ENCODE assay signal across 18 cellular contexts in the genomic region with DNA sequence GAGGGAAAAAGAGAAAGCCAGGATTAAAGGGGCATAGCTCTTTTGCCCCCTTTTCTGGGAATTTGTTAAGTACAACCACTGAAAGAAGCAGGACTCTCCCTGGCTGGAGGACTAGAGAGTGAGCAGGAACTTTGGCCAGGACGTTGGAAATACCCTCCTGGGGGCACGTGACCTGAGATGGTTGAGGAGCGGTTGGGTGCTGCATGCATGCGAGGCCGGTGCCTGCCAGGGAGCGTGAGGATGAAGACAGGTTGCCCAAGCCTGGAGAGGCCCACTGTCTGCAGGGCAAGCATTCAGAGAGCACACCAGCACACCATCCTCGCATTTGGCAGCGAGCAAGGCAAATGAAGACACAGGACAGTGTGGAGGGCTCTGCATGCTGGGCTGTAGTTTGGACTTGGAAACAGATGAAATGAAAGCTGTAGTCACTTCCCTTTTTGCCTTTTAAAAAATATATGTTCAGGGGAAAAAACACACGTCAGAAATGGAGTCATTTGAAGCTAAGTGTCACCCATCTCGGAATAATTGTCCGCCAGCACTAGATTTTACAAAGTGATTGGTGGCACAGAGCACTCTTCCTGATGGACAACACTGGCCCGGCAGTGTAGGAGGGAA.
DNase-seq lines count a peak whose midpoint lies in the region; ATAC-seq, FAIRE-seq and TF ChIP-seq lines count a peak whose summit lies in the region.
"Had no signal": no experiment of that assay in that cellular context is flagged by ENCODE, and none has a peak within 500 bp of the region (broad histone marks: within the 10 kb centered on the region; RNA-seq: fewer than 3 reads in every experiment).

No MANE protein-coding gene starts in this region.

- peak; percentile 66 for ATAC-seq in Right ventricle myocardium superior (ENCODE audit: poor library complexity)
- ATAC-seq in GM18520 (IDR thresholded peaks at IDR 0.05; ENCODE audit: unreplicated experiment) = no peak

- H3K36me3 Mint-ChIP-seq in progenitor cell of endocrine pancreas (ENCODE audit: insufficient read depth) = no peaks in the 10 kb centered on the region

- H3K4me1 Mint-ChIP-seq in progenitor cell of endocrine pancreas (ENCODE audit: low read depth) = peaks cover 1% of the 10 kb centered on the region

- peak overlapping the region; percentile 84 for H3K27ac Mint-ChIP-seq in progenitor cell of endocrine pancreas
- H3K27ac Mint-ChIP-seq: HFFc6 had no signal

- H3K4me3 Mint-ChIP-seq in progenitor cell of endocrine pancreas (ENCODE audit: low read depth) = no peak overlapping the region
- H3K4me3 Mint-ChIP-seq: HFFc6 had no signal

- POLR2A ChIA-PET in RWPE1 (lab: Yijun Ruan, JAX; ENCODE audit: low non-redundant PET) = interaction anchor here (0.6 kb wide), 1 partner anchor 16 kb away, joined by 3 read pairs; no protein-coding TSS in a partner anchor

- TF ChIP-seq CTCF in RWPE1 (conservative IDR thresholded peaks at IDR 0.05; ENCODE audit: low read depth) (no peak), progenitor cell of endocrine pancreas (IDR thresholded peaks at IDR 0.05; ENCODE audit: unreplicated experiment) (no peak)

- no peaks in the 10 kb centered on the region for H3K9me3 Mint-ChIP-seq in progenitor cell of endocrine pancreas (ENCODE audit: low read depth)
- H3K9me3 Mint-ChIP-seq: activated naive CD4-positive, alpha-beta T cell treated with anti-CD3 and anti-CD28 coated beads, Interleukin-2, amount 50 U/mL, for 24 hours; HFFc6 had no signal

- peaks cover 32% of the 10 kb centered on the region for H3K27me3 Mint-ChIP-seq in progenitor cell of endocrine pancreas
- H3K27me3 Mint-ChIP-seq: activated naive CD4-positive, alpha-beta T cell treated with anti-CD3 and anti-CD28 coated beads, Interleukin-2, amount 50 U/mL, for 24 hours had no signal

- CTCF ChIA-PET in RWPE1 (lab: Yijun Ruan, JAX) = interaction anchor here (0.8 kb wide), 1 partner anchor 218 kb away, joined by 3 read pairs; no protein-coding TSS in a partner anchor

- H3K27ac ChIP-seq in RWPE1 = peak overlapping the region; percentile 14
- H3K27ac ChIP-seq: lower lobe of right lung, parathyroid adenoma had no signal

- DNase-seq in Kasumi-1 (lab: John Stamatoyannopoulos, UW) (peak; percentile 15 to 26), RWPE1 (ENCODE audit: low spot score) (no peak), Right ventricle myocardium superior (peak; percentile 59), progenitor cell of endocrine pancreas (ENCODE audit: low spot score, unreplicated experiment) (no peak), frontal cortex (ENCODE audit: low spot score in 2 of 2) (no peak), activated T-cell treated with anti-CD3 and anti-CD28 coated beads for 4 hours (no peak)
- DNase-seq: activated T-cell treated with anti-CD3 and anti-CD28 coated beads, Interleukin-2, amount 50 U/mL, for 1 hour; HFFc6; lower lobe of right lung; NCI-H1417 treated with DMSO at 0.1 percent for 48 hours; NCI-H748 treated with DMSO at 0.1 percent for 48 hours; stimulated activated CD4-positive, alpha-beta T cell treated with anti-CD3 and anti-CD28 coated beads, Interleukin-4, amount 100 ng/mL, for 24 hours; SW 1271 had no signal

- no peak for FAIRE-seq in frontal cortex (lab: Jason Lieb, UNC)
- FAIRE-seq: colon, endothelial cell of umbilical vein had no signal

- intact Hi-C loops in Right ventricle myocardium superior (cut with DNase I) = no loop called here

Comparison
In these comparisons a context has a peak if more than half of its experiments do, and no peak if none do; other contexts are left out.
1. DNase-seq: peak in Kasumi-1 (2 of 2) and Right ventricle myocardium superior (single experiment); none in RWPE1 (single experiment), progenitor cell of endocrine pancreas (single experiment), frontal cortex (0 of 2) and activated T-cell treated with anti-CD3 and anti-CD28 coated beads for 4 hours (single experiment).